ENCODE assay signal across 1 cellular context in genomic region chr12:13942826-13943225, GRCh38.
TF ChIP-seq lines count a peak whose summit lies in the region.

No MANE protein-coding gene starts in this region.

TF ChIP-seq in GM23338, 12 proteins besides CTCF, POLR2A, EP300 and RAD21:
- TF ChIP-seq ZNF462 (CRISPR knock-in tag; IDR thresholded peaks at IDR 0.05) (no peak), EZH2 (IDR thresholded peaks at IDR 0.05; ENCODE audit: low read depth, unreplicated experiment) (no peak)
TF ChIP-seq in GM23338: peak in this region for 0.
